1 cellular context compared by ENCODE assay signal in the genomic region with DNA sequence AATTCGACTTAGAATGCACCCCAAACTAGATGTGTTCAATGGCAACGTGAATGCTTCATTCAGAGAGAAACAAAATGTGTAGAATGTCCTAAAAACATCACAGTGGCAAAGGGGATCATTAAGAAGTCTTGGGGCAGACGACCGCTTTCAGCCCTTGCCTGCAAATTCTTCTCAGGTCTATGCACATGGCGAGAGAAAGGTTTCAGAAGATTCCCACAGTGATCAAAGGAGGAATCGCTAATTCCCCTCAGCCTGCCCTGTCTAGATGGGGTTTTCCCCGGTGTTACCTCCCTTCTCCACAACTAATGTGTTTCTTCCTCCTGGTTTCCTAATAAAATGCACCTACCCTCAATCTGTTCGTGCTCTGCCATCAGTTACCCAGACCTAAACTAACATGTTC.
TF ChIP-seq lines count a peak whose summit lies in the region.

No MANE protein-coding gene starts in this region.

TF ChIP-seq in GM23338, 12 proteins besides CTCF, POLR2A, EP300 and RAD21 (continued from another document):
- TF ChIP-seq, protein P1, sequence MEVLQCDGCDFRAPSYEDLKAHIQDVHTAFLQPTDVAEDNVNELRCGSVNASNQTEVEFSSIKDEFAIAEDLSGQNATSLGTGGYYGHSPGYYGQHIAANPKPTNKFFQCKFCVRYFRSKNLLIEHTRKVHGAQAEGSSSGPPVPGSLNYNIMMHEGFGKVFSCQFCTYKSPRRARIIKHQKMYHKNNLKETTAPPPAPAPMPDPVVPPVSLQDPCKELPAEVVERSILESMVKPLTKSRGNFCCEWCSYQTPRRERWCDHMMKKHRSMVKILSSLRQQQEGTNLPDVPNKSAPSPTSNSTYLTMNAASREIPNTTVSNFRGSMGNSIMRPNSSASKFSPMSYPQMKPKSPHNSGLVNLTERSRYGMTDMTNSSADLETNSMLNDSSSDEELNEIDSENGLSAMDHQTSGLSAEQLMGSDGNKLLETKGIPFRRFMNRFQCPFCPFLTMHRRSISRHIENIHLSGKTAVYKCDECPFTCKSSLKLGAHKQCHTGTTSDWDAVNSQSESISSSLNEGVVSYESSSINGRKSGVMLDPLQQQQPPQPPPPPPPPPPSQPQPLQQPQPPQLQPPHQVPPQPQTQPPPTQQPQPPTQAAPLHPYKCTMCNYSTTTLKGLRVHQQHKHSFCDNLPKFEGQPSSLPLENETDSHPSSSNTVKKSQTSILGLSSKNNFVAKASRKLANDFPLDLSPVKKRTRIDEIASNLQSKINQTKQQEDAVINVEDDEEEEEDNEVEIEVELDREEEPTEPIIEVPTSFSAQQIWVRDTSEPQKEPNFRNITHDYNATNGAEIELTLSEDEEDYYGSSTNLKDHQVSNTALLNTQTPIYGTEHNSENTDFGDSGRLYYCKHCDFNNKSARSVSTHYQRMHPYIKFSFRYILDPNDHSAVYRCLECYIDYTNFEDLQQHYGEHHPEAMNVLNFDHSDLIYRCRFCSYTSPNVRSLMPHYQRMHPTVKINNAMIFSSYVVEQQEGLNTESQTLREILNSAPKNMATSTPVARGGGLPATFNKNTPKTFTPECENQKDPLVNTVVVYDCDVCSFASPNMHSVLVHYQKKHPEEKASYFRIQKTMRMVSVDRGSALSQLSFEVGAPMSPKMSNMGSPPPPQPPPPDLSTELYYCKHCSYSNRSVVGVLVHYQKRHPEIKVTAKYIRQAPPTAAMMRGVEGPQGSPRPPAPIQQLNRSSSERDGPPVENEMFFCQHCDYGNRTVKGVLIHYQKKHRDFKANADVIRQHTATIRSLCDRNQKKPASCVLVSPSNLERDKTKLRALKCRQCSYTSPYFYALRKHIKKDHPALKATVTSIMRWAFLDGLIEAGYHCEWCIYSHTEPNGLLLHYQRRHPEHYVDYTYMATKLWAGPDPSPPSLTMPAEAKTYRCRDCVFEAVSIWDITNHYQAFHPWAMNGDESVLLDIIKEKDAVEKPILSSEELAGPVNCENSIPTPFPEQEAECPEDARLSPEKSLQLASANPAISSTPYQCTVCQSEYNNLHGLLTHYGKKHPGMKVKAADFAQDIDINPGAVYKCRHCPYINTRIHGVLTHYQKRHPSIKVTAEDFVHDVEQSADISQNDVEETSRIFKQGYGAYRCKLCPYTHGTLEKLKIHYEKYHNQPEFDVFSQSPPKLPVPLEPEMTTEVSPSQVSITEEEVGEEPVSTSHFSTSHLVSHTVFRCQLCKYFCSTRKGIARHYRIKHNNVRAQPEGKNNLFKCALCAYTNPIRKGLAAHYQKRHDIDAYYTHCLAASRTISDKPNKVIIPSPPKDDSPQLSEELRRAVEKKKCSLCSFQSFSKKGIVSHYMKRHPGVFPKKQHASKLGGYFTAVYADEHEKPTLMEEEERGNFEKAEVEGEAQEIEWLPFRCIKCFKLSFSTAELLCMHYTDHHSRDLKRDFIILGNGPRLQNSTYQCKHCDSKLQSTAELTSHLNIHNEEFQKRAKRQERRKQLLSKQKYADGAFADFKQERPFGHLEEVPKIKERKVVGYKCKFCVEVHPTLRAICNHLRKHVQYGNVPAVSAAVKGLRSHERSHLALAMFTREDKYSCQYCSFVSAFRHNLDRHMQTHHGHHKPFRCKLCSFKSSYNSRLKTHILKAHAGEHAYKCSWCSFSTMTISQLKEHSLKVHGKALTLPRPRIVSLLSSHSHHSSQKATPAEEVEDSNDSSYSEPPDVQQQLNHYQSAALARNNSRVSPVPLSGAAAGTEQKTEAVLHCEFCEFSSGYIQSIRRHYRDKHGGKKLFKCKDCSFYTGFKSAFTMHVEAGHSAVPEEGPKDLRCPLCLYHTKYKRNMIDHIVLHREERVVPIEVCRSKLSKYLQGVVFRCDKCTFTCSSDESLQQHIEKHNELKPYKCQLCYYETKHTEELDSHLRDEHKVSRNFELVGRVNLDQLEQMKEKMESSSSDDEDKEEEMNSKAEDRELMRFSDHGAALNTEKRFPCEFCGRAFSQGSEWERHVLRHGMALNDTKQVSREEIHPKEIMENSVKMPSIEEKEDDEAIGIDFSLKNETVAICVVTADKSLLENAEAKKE (CRISPR knock-in tag; IDR thresholded peaks at IDR 0.05) = no peak
- TF ChIP-seq CREB1 (CRISPR knock-in tag; IDR thresholded peaks at IDR 0.05; ENCODE audit: low read depth) = no peak
- TF ChIP-seq ZNF331 (CRISPR knock-in tag; IDR thresholded peaks at IDR 0.05; ENCODE audit: low read depth) = no peak
- no peak for TF ChIP-seq JUNB (IDR thresholded peaks at IDR 0.05; ENCODE audit: unreplicated experiment)
- TF ChIP-seq, protein P2, sequence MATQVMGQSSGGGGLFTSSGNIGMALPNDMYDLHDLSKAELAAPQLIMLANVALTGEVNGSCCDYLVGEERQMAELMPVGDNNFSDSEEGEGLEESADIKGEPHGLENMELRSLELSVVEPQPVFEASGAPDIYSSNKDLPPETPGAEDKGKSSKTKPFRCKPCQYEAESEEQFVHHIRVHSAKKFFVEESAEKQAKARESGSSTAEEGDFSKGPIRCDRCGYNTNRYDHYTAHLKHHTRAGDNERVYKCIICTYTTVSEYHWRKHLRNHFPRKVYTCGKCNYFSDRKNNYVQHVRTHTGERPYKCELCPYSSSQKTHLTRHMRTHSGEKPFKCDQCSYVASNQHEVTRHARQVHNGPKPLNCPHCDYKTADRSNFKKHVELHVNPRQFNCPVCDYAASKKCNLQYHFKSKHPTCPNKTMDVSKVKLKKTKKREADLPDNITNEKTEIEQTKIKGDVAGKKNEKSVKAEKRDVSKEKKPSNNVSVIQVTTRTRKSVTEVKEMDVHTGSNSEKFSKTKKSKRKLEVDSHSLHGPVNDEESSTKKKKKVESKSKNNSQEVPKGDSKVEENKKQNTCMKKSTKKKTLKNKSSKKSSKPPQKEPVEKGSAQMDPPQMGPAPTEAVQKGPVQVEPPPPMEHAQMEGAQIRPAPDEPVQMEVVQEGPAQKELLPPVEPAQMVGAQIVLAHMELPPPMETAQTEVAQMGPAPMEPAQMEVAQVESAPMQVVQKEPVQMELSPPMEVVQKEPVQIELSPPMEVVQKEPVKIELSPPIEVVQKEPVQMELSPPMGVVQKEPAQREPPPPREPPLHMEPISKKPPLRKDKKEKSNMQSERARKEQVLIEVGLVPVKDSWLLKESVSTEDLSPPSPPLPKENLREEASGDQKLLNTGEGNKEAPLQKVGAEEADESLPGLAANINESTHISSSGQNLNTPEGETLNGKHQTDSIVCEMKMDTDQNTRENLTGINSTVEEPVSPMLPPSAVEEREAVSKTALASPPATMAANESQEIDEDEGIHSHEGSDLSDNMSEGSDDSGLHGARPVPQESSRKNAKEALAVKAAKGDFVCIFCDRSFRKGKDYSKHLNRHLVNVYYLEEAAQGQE (IDR thresholded peaks at IDR 0.05; ENCODE audit: unreplicated experiment) = no peak
- no peak for TF ChIP-seq ZNF114 (CRISPR knock-in tag; IDR thresholded peaks at IDR 0.05)
